8 cellular contexts compared by ENCODE assay signal in genomic region chr10:101569838-101570763, GRCh38. TPM values are rescaled to one million over a fixed set of nuclear protein-coding genes. Genes with fewer than 3 reads are reported as not detected.
DNase-seq lines count a peak whose midpoint lies in the region; ATAC-seq and TF ChIP-seq lines count a peak whose summit lies in the region.

No MANE protein-coding gene starts in this region.

- H3K27me3 Mint-ChIP-seq in activated CD4-positive, alpha-beta T cell treated with anti-CD3 and anti-CD28 coated beads for 36 hours = peaks cover 40% of the 10 kb centered on the region

- POLR2A ChIA-PET in activated CD4-positive, alpha-beta T cell treated with anti-CD3 and anti-CD28 coated beads for 36 hours (lab: Charles Lee) = no interaction called here

- H3K36me3 Mint-ChIP-seq in activated CD4-positive, alpha-beta T cell treated with anti-CD3 and anti-CD28 coated beads for 36 hours (ENCODE audit: low read depth) = no peaks in the 10 kb centered on the region

- no peak overlapping the region for H3K27ac Mint-ChIP-seq in activated CD4-positive, alpha-beta T cell treated with anti-CD3 and anti-CD28 coated beads for 36 hours

- DNase-seq in GM12865 (ENCODE audit: low read depth) (peak; percentile 82), NCI-H1930 (lab: John Stamatoyannopoulos, UW) (peak; percentile 13 to 45), left lobe of liver (ENCODE audit: low spot score) (peak; percentile 80)
- peak; percentile 91 for DNase-seq in activated CD4-positive, alpha-beta T cell treated with anti-CD3 and anti-CD28 coated beads for 36 hours
- peak; percentile 70 for DNase-seq in stimulated activated CD4-positive, alpha-beta T cell treated with anti-CD3 and anti-CD28 coated beads, Interleukin-1b, Interleukin-23, amount 100 ng/mL, for 48 hours

- intact Hi-C loops in activated CD4-positive, alpha-beta T cell treated with anti-CD3 and anti-CD28 coated beads for 36 hours (cut with DNase I, micrococcal nuclease) = loop anchor here (1.0 to 5.0 kb wide), 11 partner anchors 33 to 409 kb away; no protein-coding TSS in a partner anchor

- TF ChIP-seq CTCF in GM12865 (IDR thresholded peaks at IDR 0.05; ENCODE audit: insufficient read depth, low read depth, low read length, missing control alignments) = peak; percentile 83

- peak overlapping the region; percentile 29 for H3K27ac ChIP-seq in cingulate gyrus (ENCODE audit: low read depth, low read length)

- ATAC-seq in HG02642 (IDR thresholded peaks at IDR 0.05; ENCODE audit: poor library complexity, unreplicated experiment) (peak; percentile 66), left lobe of liver (peak; percentile 96), GM19324 (IDR thresholded peaks at IDR 0.05; ENCODE audit: low FRiP score, unreplicated experiment) (no peak)
- ATAC-seq in activated CD4-positive, alpha-beta T cell treated with anti-CD3 and anti-CD28 coated beads for 36 hours = peak; percentile 79

- no peaks in the 10 kb centered on the region for H3K9me3 Mint-ChIP-seq in activated CD4-positive, alpha-beta T cell treated with anti-CD3 and anti-CD28 coated beads for 36 hours (ENCODE audit: low read depth)

- H3K4me3 ChIP-seq in GM12865 (ENCODE audit: low read depth, low read length) = peak overlapping the region; percentile 62

- CTCF ChIA-PET in activated CD4-positive, alpha-beta T cell treated with anti-CD3 and anti-CD28 coated beads for 36 hours (lab: Charles Lee) = interaction anchor here (0.5 to 5.3 kb wide), 32 partner anchors 10 to 474 kb away, joined by 3 to 46 read pairs (median 4); partner anchors contain the start of genes DPCD and POLL

- H3K4me1 Mint-ChIP-seq in activated CD4-positive, alpha-beta T cell treated with anti-CD3 and anti-CD28 coated beads for 36 hours = peaks cover 18% of the 10 kb centered on the region

- H3K4me3 Mint-ChIP-seq in activated CD4-positive, alpha-beta T cell treated with anti-CD3 and anti-CD28 coated beads for 36 hours = peak overlapping the region; percentile 62

RNA-seq across cellular contexts. Expression of gene POLL, which starts 18.0 kb away (rescaled TPM):
- 10 to 100 TPM; 30.2 to 31.4 TPM for total RNA-seq in activated CD4-positive, alpha-beta T cell treated with anti-CD3 and anti-CD28 coated beads for 36 hours
- total RNA-seq in left lobe of liver = 16.6 TPM

RNA-seq across cellular contexts. Expression of gene DPCD, which starts 18.0 kb away (rescaled TPM):
- 10 to 100 TPM; 15.5 to 19.3 TPM for total RNA-seq in activated CD4-positive, alpha-beta T cell treated with anti-CD3 and anti-CD28 coated beads for 36 hours
- total RNA-seq in left lobe of liver = 3.6 TPM

Comparison
In these comparisons a context has a peak if more than half of its experiments do, and no peak if none do; other contexts are left out.
1. DNase-seq: peak in every context shown above with its lines; median percentile 91 in activated CD4-positive, alpha-beta T cell treated with anti-CD3 and anti-CD28 coated beads for 36 hours; 82 in GM12865; 80 in left lobe of liver; 70 in stimulated activated CD4-positive, alpha-beta T cell treated with anti-CD3 and anti-CD28 coated beads, Interleukin-1b, Interleukin-23, amount 100 ng/mL, for 48 hours; 29 in NCI-H1930.